Comparison of ENCODE assay signal across 24 cellular contexts in genomic region chr7:101420436-101420835, GRCh38. TPM values are rescaled to one million over a fixed set of nuclear protein-coding genes. Genes with fewer than 3 reads are reported as not detected.
DNase-seq lines count a peak whose midpoint lies in the region; ATAC-seq, FAIRE-seq and TF ChIP-seq lines count a peak whose summit lies in the region.
"Had no signal": no experiment of that assay in that cellular context is flagged by ENCODE, and none has a peak within 500 bp of the region (broad histone marks: within the 10 kb centered on the region; RNA-seq: fewer than 3 reads in every experiment).

No MANE protein-coding gene starts in this region.

- intact Hi-C loops in A673 (cut with micrococcal nuclease; ENCODE audit: unreplicated experiment), result no loop called here

- no peak overlapping the region for H3K27ac ChIP-seq in H1 (ENCODE audit: low read depth, low read length)
- H3K27ac ChIP-seq in A673 (ENCODE audit: low read depth, low read length, poor library complexity, severe bottlenecking), result no peak overlapping the region
- H3K27ac ChIP-seq: body of pancreas, coronary artery, KMS-11, transverse colon had no signal

- no peak for TF ChIP-seq POLR2A in H1 (IDR thresholded peaks at IDR 0.05; ENCODE audit: control extremely low read depth in 1 of 2, low read depth in 2 of 2, low read length in 2 of 2)

- no peak overlapping the region for H3K23ac ChIP-seq in H1 (ENCODE audit: insufficient read length)

- H4K20me1 ChIP-seq in H1 (replicated peaks in 1 of 2; ENCODE audit: control insufficient read depth in 1 of 2, insufficient read depth in 2 of 2, low read length in 2 of 2), result peaks cover 0 to 8% of the 10 kb centered on the region in 2 experiments

- peak overlapping the region; percentile 60 for H4K91ac ChIP-seq in H1 (replicated peaks; ENCODE audit: insufficient read length, low read length)

- no peak overlapping the region for H3K14ac ChIP-seq in H1 (ENCODE audit: insufficient read length)

- no peaks in the 10 kb centered on the region; the same call in 1 of the 2 replicates for H3K79me1 ChIP-seq in H1 (ENCODE audit: low read depth, low read length)

- H2AFZ ChIP-seq in H1 (ENCODE audit: low read length), result no peak overlapping the region

- BruUV-seq in A673 (replicated peaks; lab: Mats Ljungman, UMichigan), result no TSS peak

- no peaks in the 10 kb centered on the region for H3K9me3 ChIP-seq in H1 (ENCODE audit: insufficient read depth in 2 of 2, low read depth in 1 of 2, low read length in 1 of 2)
- H3K9me3 ChIP-seq in A673 (ENCODE audit: low read depth, low read length, poor library complexity, severe bottlenecking), result no peaks in the 10 kb centered on the region
- H3K9me3 ChIP-seq: body of pancreas, transverse colon had no signal

- H4K5ac ChIP-seq in H1 (ENCODE audit: insufficient read length, low read depth, low read length), result peak overlapping the region; percentile 47

- no peak overlapping the region for H3K4ac ChIP-seq in H1 (replicated peaks; ENCODE audit: insufficient read length, low read depth, low read length)

- H2BK20ac ChIP-seq in H1 (ENCODE audit: low read length), result no peak overlapping the region

- CTCF ChIA-PET in H1 (lab: Charles Lee; ENCODE audit: partially characterized antibody) (interaction anchor here (1.1 to 1.7 kb wide), 3 partner anchors 9 to 106 kb away, joined by 3 to 4 read pairs (median 4); no protein-coding TSS in a partner anchor), A673 (lab: Charles Lee) (no interaction called here)

- H3K36me3 ChIP-seq in H1 (ENCODE audit: control insufficient read depth in 2 of 4, insufficient read depth in 4 of 4, low read length in 3 of 4) (no peaks in the 10 kb centered on the region), A673 (ENCODE audit: insufficient read depth, low read length, poor library complexity, severe bottlenecking) (no peaks in the 10 kb centered on the region)
- H3K36me3 ChIP-seq: transverse colon had no signal

- peak overlapping the region; percentile 53; the same call in 1 of the 2 replicates for H2BK15ac ChIP-seq in H1 (ENCODE audit: low read length)

- 0 out of 2 replicates have a peak overlapping the region, but pooled peaks have one; percentile 71 for H2BK12ac ChIP-seq in H1 (ENCODE audit: low read depth, low read length)

- WGBS in H1 (ENCODE audit: extremely low coverage in 1 of 2, insufficient coverage in 1 of 2, insufficient read length in 1 of 2, insufficient replicate concordance in 2 of 2, low coverage in 1 of 2, low lambda C conversion rate in 2 of 2, missing lambda C conversion rate in 1 of 2), 2 experiments, result 86% methylated on average over 2 of the region's 5 CpGs; no CpG with 5 or more reads in 1 of the 2 experiments

- peak; percentile 24 for ATAC-seq in stimulated activated effector memory CD8-positive, alpha-beta T cell treated with anti-CD3 and anti-CD28 coated beads, Interleukin-12 subunit alpha, Interleukin-12 subunit beta, amount 100 ng/mL, for 72 hours
- ATAC-seq in GM21723 (IDR thresholded peaks at IDR 0.05; ENCODE audit: unreplicated experiment), result no peak
- ATAC-seq: activated naive CD4-positive, alpha-beta T cell treated with anti-CD3 and anti-CD28 coated beads, Interleukin-2, amount 50 U/mL, for 72 hours; activated T-cell treated with anti-CD3 and anti-CD28 coated beads, Interleukin-2, amount 50 U/mL, for 72 hours; body of pancreas; left cardiac atrium had no signal

- H3K9ac ChIP-seq in H1 (replicated peaks in 1 of 4; ENCODE audit: extremely low read depth in 1 of 4, low read depth in 3 of 4, low read length in 3 of 4), result 0 out of 7 replicates have a peak overlapping the region, but pooled peaks of 1 of the 4 experiments have one; percentile 10
- H3K9ac ChIP-seq: KMS-11 had no signal

- POLR2A ChIA-PET in H1 (lab: Charles Lee; ENCODE audit: partially characterized antibody), result no interaction called here
- POLR2A ChIA-PET in A673 (lab: Charles Lee; ENCODE audit: low non-redundant PET), result no interaction called here

- 0 out of 4 replicates have a peak overlapping the region, but pooled peaks of 1 of the 2 experiments have one; percentile 5 for H3K4me2 ChIP-seq in H1 (ENCODE audit: insufficient read depth in 1 of 2, low read depth in 2 of 2, low read length in 2 of 2)
- H3K4me2 ChIP-seq: KMS-11 had no signal

- no peak overlapping the region for H3K4me3 Mint-ChIP-seq in stimulated activated effector memory CD8-positive, alpha-beta T cell treated with anti-CD3 and anti-CD28 coated beads, Interleukin-12 subunit alpha, Interleukin-12 subunit beta, amount 100 ng/mL, for 72 hours
- H3K4me3 Mint-ChIP-seq: activated CD4-positive, alpha-beta memory T cell treated with anti-CD3 and anti-CD28 coated beads for 36 hours; activated T-cell treated with anti-CD3 and anti-CD28 coated beads, Interleukin-2, amount 50 U/mL, for 72 hours; neural crest cell had no signal

- H2BK5ac ChIP-seq in H1 (ENCODE audit: low read depth, low read length), result peak overlapping the region; percentile 61; the same call in 1 of the 2 replicates

- no peak overlapping the region for H2BK120ac ChIP-seq in H1 (replicated peaks; ENCODE audit: low read depth, low read length)

- H2AK5ac ChIP-seq in H1 (ENCODE audit: low read depth, low read length), result 0 out of 2 replicates have a peak overlapping the region, but pooled peaks have one; percentile 26

- H3K4me1 ChIP-seq in H1 (replicated peaks in 1 of 4; ENCODE audit: control insufficient read depth in 3 of 4, insufficient read depth in 4 of 4, low read length in 3 of 4) (peaks cover 0 to 14% (median 9%) of the 10 kb centered on the region in 4 experiments; a peak in 6 of 7 replicates), A673 (ENCODE audit: insufficient read depth, low read length, poor library complexity, severe bottlenecking) (no peaks in the 10 kb centered on the region)
- H3K4me1 ChIP-seq: body of pancreas, transverse colon had no signal

- no peaks in the 10 kb centered on the region for H3K27me3 ChIP-seq in H1 (replicated peaks in 1 of 4; ENCODE audit: control insufficient read depth in 3 of 4, extremely low read depth in 1 of 4, insufficient read depth in 3 of 4, low read length in 3 of 4)
- H3K27me3 ChIP-seq in A673 (replicated peaks; ENCODE audit: insufficient read depth, low read depth, low read length, poor library complexity), result no peaks in the 10 kb centered on the region
- H3K27me3 ChIP-seq: body of pancreas had no signal

- no peak for FAIRE-seq in H1 (lab: Jason Lieb, UNC)
- FAIRE-seq: H54 had no signal

- peaks cover 0 to 3% of the 10 kb centered on the region in 2 experiments; a peak in 1 of 4 replicates for H3K79me2 ChIP-seq in H1 (ENCODE audit: control insufficient read depth in 1 of 2, insufficient read depth in 2 of 2, low read length in 2 of 2)

- H3K18ac ChIP-seq in H1 (ENCODE audit: extremely low read depth, low read length), result peak overlapping the region; percentile 38; the same call in 1 of the 2 replicates

- H3K36me3 Mint-ChIP-seq in stimulated activated effector memory CD8-positive, alpha-beta T cell treated with anti-CD3 and anti-CD28 coated beads, Interleukin-12 subunit alpha, Interleukin-12 subunit beta, amount 100 ng/mL, for 72 hours, result no peaks in the 10 kb centered on the region
- H3K36me3 Mint-ChIP-seq: activated CD4-positive, alpha-beta memory T cell treated with anti-CD3 and anti-CD28 coated beads for 36 hours; activated naive CD4-positive, alpha-beta T cell treated with anti-CD3 and anti-CD28 coated beads, Interleukin-2, amount 50 U/mL, for 72 hours had no signal

- TF ChIP-seq EP300 in H1 (IDR thresholded peaks at IDR 0.05; ENCODE audit: borderline replicate concordance in 1 of 2, low read depth in 2 of 2, low read length in 2 of 2), result no peak

- no peaks in the 10 kb centered on the region for H3K9me3 Mint-ChIP-seq in stimulated activated effector memory CD8-positive, alpha-beta T cell treated with anti-CD3 and anti-CD28 coated beads, Interleukin-12 subunit alpha, Interleukin-12 subunit beta, amount 100 ng/mL, for 72 hours
- H3K9me3 Mint-ChIP-seq: activated CD4-positive, alpha-beta memory T cell treated with anti-CD3 and anti-CD28 coated beads for 36 hours; activated naive CD4-positive, alpha-beta T cell treated with anti-CD3 and anti-CD28 coated beads, Interleukin-2, amount 50 U/mL, for 72 hours; activated T-cell treated with anti-CD3 and anti-CD28 coated beads, Interleukin-2, amount 50 U/mL, for 72 hours; neural crest cell had no signal

- no peak overlapping the region for H3K27ac Mint-ChIP-seq in stimulated activated effector memory CD8-positive, alpha-beta T cell treated with anti-CD3 and anti-CD28 coated beads, Interleukin-12 subunit alpha, Interleukin-12 subunit beta, amount 100 ng/mL, for 72 hours
- H3K27ac Mint-ChIP-seq: activated CD4-positive, alpha-beta memory T cell treated with anti-CD3 and anti-CD28 coated beads for 36 hours; activated naive CD4-positive, alpha-beta T cell treated with anti-CD3 and anti-CD28 coated beads, Interleukin-2, amount 50 U/mL, for 72 hours; activated T-cell treated with anti-CD3 and anti-CD28 coated beads, Interleukin-2, amount 50 U/mL, for 72 hours had no signal

- no peaks in the 10 kb centered on the region for H3K23me2 ChIP-seq in H1 (ENCODE audit: low read depth, low read length)

- no peaks in the 10 kb centered on the region for H3K4me1 Mint-ChIP-seq in stimulated activated effector memory CD8-positive, alpha-beta T cell treated with anti-CD3 and anti-CD28 coated beads, Interleukin-12 subunit alpha, Interleukin-12 subunit beta, amount 100 ng/mL, for 72 hours

- H4K8ac ChIP-seq in H1 (ENCODE audit: extremely low read depth, insufficient read depth, low read length), result peak overlapping the region; percentile 88; the same call in 1 of the 2 replicates

- H3K56ac ChIP-seq in H1 (replicated peaks; ENCODE audit: insufficient read length, low read depth, low read length), result no peak overlapping the region

- DNase-seq in activated T-cell treated with anti-CD3 and anti-CD28 coated beads, Interleukin-2, amount 50 U/mL, for 48 hours, result peak; percentile 22
- no peak for DNase-seq in activated T-cell treated with anti-CD3 and anti-CD28 coated beads, Interleukin-2, amount 50 U/mL, for 1 hour
- DNase-seq in NCI-H82 treated with DMSO at 0.1 percent for 48 hours (lab: John Stamatoyannopoulos, UW; ENCODE audit: unreplicated experiment) (peak; percentile 6), H1 (ENCODE audit: low read depth in 1 of 2, low spot score in 2 of 2) (peak in 1 of 2 experiments; percentile 91), foreskin melanocyte (no peak), A673 (ENCODE audit: low spot score) (no peak)
- no peak for DNase-seq in stimulated activated effector memory CD8-positive, alpha-beta T cell treated with anti-CD3 and anti-CD28 coated beads, Interleukin-12 subunit alpha, Interleukin-12 subunit beta, amount 100 ng/mL, for 72 hours (ENCODE audit: low spot score in 2 of 2)
- DNase-seq: ACHN; activated CD4-positive, alpha-beta memory T cell treated with anti-CD3 and anti-CD28 coated beads for 36 hours; activated T-cell treated with anti-CD3 and anti-CD28 coated beads, Interleukin-2, amount 50 U/mL, for 72 hours; body of pancreas; DMS79 treated with DMSO at 0.1 percent for 48 hours; foreskin fibroblast; left cardiac atrium; midbrain; NCI-H1105 treated with DMSO at 0.1 percent for 48 hours; NCI-H69; transverse colon had no signal

- TF ChIP-seq CTCF in H1 (IDR thresholded peaks at IDR 0.05; ENCODE audit: control extremely low read depth in 1 of 3, insufficient read depth in 1 of 3, low read depth in 1 of 3, low read length in 3 of 3) (no peak), A673 (conservative IDR thresholded peaks at IDR 0.05; ENCODE audit: low read depth, low read length) (no peak)

- H3K4me3 ChIP-seq in H1 (ENCODE audit: extremely low read depth in 1 of 4, insufficient read depth in 2 of 4, low read depth in 3 of 4, low read length in 4 of 4), result no peak overlapping the region
- no peak overlapping the region for H3K4me3 ChIP-seq in A673 (ENCODE audit: low read depth, low read length, poor library complexity, severe bottlenecking)
- H3K4me3 ChIP-seq: body of pancreas, coronary artery, transverse colon had no signal

- no peak for TF ChIP-seq RAD21 in H1 (IDR thresholded peaks at IDR 0.05 in 1 of 2, conservative IDR thresholded peaks at IDR 0.05 in 1 of 2; ENCODE audit: low read depth in 2 of 2, low read length in 2 of 2)

RNA-seq across cellular contexts. Expression of gene COL26A1, which starts 57.8 kb away (rescaled TPM):
- 68.8 and 71.4 TPM in 2 replicates for total RNA-seq in H1 (2021; fragmentation: NEBNext Ultra II Directional; extraction: Animal tissue kit (Norgen Biotek cat#: 25700))
- 51.1 and 68.1 TPM in 2 replicates for polyA plus RNA-seq in H1 (2011; rRNA removed)
- polyA plus RNA-seq in H1 (2011; cell fraction: cytosol; rRNA removed), result 64.7 TPM
- polyA plus RNA-seq in H1 (2011; cell fraction: nucleus; rRNA removed), result 90.6 TPM
- 53.7 to 60.1 TPM (median 59.5 TPM) in 4 replicates for polyA plus RNA-seq in H1 (2012, experiment 1 of 2)
- 54.5 TPM for polyA plus RNA-seq in H1 (2012, experiment 2 of 2)
- polyA plus RNA-seq in H1 (2013, experiment 1 of 2), result 95.9 TPM
- 94.8 TPM for polyA plus RNA-seq in H1 (2013, experiment 2 of 2)
- 17.5 and 19.5 TPM in 2 replicates for polyA minus RNA-seq in H1 (2011; rRNA and poly(A)+ RNA removed)
- polyA minus RNA-seq in H1 (2011; cell fraction: cytosol; rRNA and poly(A)+ RNA removed), result 29.7 TPM
- polyA minus RNA-seq in H1 (2011; cell fraction: nucleus; rRNA and poly(A)+ RNA removed), result 19.1 TPM
- 0.35 and 0.43 TPM in 2 replicates for total RNA-seq in A673 (2021)
- total RNA-seq: activated CD4-positive, alpha-beta memory T cell treated with anti-CD3 and anti-CD28 coated beads for 36 hours; activated naive CD4-positive, alpha-beta T cell treated with anti-CD3 and anti-CD28 coated beads, Interleukin-2, amount 50 U/mL, for 72 hours; left cardiac atrium; transverse colon had no signal

Comparison
In these comparisons a context has a peak if more than half of its experiments do, and no peak if none do; other contexts are left out.
1. DNase-seq: peak in activated T-cell treated with anti-CD3 and anti-CD28 coated beads, Interleukin-2, amount 50 U/mL, for 48 hours (2 of 2) and NCI-H82 treated with DMSO at 0.1 percent for 48 hours (single experiment); none in activated T-cell treated with anti-CD3 and anti-CD28 coated beads, Interleukin-2, amount 50 U/mL, for 1 hour (single experiment), stimulated activated effector memory CD8-positive, alpha-beta T cell treated with anti-CD3 and anti-CD28 coated beads, Interleukin-12 subunit alpha, Interleukin-12 subunit beta, amount 100 ng/mL, for 72 hours (0 of 2), foreskin melanocyte (single experiment) and A673 (single experiment).
2. RNA of gene COL26A1, which starts 57.8 kb away (total RNA-seq): 68.8 to 71.4 TPM in H1; 0.35 to 0.43 TPM in A673; every median in the first group is over 10 times any median in the second.